ENCODE assay signal across 1 cellular context in the genomic region with DNA sequence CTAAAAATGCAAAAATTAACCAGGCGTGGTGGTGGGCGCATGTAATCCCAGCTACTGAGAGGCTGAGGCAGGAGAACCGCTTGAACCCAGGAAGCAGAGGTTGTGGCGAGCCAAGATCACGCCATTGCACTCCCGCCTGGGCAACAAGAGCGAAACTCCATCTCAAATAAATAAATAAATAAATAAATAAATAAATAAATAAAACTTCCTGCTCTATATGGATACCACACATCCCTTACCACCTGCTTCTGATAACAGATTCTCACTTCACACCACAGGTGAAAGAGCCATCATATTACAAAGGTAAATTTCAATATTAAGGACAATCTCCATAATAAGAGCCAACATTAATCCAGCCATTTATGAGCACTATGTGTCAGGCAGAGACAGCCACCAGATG.
A peak's percentile ranks its signal among the peaks of the same experiment; 100 is the strongest.
TF ChIP-seq lines count a peak whose summit lies in the region.

No MANE protein-coding gene starts in this region.

TF ChIP-seq in HEK293, 187 proteins besides CTCF, POLR2A, EP300 and RAD21 (continued from another document and continues in another):
- TF ChIP-seq, protein P1, sequence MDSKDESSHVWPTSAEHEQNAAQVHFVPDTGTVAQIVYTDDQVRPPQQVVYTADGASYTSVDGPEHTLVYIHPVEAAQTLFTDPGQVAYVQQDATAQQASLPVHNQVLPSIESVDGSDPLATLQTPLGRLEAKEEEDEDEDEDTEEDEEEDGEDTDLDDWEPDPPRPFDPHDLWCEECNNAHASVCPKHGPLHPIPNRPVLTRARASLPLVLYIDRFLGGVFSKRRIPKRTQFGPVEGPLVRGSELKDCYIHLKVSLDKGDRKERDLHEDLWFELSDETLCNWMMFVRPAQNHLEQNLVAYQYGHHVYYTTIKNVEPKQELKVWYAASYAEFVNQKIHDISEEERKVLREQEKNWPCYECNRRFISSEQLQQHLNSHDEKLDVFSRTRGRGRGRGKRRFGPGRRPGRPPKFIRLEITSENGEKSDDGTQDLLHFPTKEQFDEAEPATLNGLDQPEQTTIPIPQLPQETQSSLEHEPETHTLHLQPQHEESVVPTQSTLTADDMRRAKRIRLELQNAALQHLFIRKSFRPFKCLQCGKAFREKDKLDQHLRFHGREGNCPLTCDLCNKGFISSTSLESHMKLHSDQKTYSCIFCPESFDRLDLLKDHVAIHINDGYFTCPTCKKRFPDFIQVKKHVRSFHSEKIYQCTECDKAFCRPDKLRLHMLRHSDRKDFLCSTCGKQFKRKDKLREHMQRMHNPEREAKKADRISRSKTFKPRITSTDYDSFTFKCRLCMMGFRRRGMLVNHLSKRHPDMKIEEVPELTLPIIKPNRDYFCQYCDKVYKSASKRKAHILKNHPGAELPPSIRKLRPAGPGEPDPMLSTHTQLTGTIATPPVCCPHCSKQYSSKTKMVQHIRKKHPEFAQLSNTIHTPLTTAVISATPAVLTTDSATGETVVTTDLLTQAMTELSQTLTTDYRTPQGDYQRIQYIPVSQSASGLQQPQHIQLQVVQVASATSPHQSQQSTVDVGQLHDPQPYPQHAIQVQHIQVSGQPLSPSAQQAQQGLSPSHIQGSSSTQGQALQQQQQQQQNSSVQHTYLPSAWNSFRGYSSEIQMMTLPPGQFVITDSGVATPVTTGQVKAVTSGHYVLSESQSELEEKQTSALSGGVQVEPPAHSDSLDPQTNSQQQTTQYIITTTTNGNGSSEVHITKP (tag by site-specific recombination; IDR thresholded peaks at IDR 0.05): no peak
- TF ChIP-seq ZNF670 (tag by site-specific recombination; IDR thresholded peaks at IDR 0.05; ENCODE audit: low read depth): no peak
- no peak for TF ChIP-seq BCL11B (tag by site-specific recombination; IDR thresholded peaks at IDR 0.05; ENCODE audit: low read depth)
- no peak for TF ChIP-seq ZNF521 (tag by site-specific recombination; IDR thresholded peaks at IDR 0.05)
- TF ChIP-seq, protein P2, sequence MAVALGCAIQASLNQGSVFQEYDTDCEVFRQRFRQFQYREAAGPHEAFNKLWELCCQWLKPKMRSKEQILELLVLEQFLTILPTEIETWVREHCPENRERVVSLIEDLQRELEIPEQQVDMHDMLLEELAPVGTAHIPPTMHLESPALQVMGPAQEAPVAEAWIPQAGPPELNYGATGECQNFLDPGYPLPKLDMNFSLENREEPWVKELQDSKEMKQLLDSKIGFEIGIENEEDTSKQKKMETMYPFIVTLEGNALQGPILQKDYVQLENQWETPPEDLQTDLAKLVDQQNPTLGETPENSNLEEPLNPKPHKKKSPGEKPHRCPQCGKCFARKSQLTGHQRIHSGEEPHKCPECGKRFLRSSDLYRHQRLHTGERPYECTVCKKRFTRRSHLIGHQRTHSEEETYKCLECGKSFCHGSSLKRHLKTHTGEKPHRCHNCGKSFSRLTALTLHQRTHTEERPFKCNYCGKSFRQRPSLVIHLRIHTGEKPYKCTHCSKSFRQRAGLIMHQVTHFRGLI (tag by site-specific recombination; IDR thresholded peaks at IDR 0.05): no peak
- peak; percentile 54; the same call in 1 of the 2 replicates for TF ChIP-seq ZNF560 (tag by site-specific recombination; IDR thresholded peaks at IDR 0.05; ENCODE audit: borderline replicate concordance)
- no peak for TF ChIP-seq ZNF777 (tag by site-specific recombination; IDR thresholded peaks at IDR 0.05; ENCODE audit: borderline replicate concordance)
- TF ChIP-seq, protein P3, sequence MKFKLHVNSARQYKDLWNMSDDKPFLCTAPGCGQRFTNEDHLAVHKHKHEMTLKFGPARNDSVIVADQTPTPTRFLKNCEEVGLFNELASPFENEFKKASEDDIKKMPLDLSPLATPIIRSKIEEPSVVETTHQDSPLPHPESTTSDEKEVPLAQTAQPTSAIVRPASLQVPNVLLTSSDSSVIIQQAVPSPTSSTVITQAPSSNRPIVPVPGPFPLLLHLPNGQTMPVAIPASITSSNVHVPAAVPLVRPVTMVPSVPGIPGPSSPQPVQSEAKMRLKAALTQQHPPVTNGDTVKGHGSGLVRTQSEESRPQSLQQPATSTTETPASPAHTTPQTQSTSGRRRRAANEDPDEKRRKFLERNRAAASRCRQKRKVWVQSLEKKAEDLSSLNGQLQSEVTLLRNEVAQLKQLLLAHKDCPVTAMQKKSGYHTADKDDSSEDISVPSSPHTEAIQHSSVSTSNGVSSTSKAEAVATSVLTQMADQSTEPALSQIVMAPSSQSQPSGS (tag by site-specific recombination; IDR thresholded peaks at IDR 0.05; ENCODE audit: low read depth): no peak
- no peak for TF ChIP-seq GLIS2 (tag by site-specific recombination; IDR thresholded peaks at IDR 0.05)
- TF ChIP-seq, protein P4, sequence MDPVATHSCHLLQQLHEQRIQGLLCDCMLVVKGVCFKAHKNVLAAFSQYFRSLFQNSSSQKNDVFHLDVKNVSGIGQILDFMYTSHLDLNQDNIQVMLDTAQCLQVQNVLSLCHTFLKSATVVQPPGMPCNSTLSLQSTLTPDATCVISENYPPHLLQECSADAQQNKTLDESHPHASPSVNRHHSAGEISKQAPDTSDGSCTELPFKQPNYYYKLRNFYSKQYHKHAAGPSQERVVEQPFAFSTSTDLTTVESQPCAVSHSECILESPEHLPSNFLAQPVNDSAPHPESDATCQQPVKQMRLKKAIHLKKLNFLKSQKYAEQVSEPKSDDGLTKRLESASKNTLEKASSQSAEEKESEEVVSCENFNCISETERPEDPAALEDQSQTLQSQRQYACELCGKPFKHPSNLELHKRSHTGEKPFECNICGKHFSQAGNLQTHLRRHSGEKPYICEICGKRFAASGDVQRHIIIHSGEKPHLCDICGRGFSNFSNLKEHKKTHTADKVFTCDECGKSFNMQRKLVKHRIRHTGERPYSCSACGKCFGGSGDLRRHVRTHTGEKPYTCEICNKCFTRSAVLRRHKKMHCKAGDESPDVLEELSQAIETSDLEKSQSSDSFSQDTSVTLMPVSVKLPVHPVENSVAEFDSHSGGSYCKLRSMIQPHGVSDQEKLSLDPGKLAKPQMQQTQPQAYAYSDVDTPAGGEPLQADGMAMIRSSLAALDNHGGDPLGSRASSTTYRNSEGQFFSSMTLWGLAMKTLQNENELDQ (tag by site-specific recombination; IDR thresholded peaks at IDR 0.05; ENCODE audit: low read depth): no peak
- peak; percentile 67; the same call in 1 of the 2 replicates for TF ChIP-seq ZNF140 (tag by site-specific recombination; IDR thresholded peaks at IDR 0.05)
- TF ChIP-seq ZNF529 (tag by site-specific recombination; IDR thresholded peaks at IDR 0.05; ENCODE audit: insufficient replicate concordance): peak; percentile 30
- TF ChIP-seq ZNF292 (tag by site-specific recombination; IDR thresholded peaks at IDR 0.05; ENCODE audit: borderline replicate concordance, low read depth): 0 out of 2 replicates have a peak, but pooled peaks have one; percentile 49
- TF ChIP-seq, protein P5, sequence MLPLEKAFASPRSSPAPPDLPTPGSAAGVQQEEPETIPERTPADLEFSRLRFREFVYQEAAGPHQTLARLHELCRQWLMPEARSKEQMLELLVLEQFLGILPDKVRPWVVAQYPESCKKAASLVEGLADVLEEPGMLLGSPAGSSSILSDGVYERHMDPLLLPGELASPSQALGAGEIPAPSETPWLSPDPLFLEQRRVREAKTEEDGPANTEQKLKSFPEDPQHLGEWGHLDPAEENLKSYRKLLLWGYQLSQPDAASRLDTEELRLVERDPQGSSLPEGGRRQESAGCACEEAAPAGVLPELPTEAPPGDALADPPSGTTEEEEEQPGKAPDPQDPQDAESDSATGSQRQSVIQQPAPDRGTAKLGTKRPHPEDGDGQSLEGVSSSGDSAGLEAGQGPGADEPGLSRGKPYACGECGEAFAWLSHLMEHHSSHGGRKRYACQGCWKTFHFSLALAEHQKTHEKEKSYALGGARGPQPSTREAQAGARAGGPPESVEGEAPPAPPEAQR (tag by site-specific recombination; IDR thresholded peaks at IDR 0.05): no peak
- no peak for TF ChIP-seq ZNF768 (tag by site-specific recombination; IDR thresholded peaks at IDR 0.05)
- TF ChIP-seq ZNF785 (tag by site-specific recombination; IDR thresholded peaks at IDR 0.05): no peak
- TF ChIP-seq ZNF433 (tag by site-specific recombination; IDR thresholded peaks at IDR 0.05; ENCODE audit: low read depth): peak; percentile 66; the same call in 1 of the 2 replicates
- peak; percentile 77 for TF ChIP-seq ZNF555 (tag by site-specific recombination; conservative IDR thresholded peaks at IDR 0.05)
- TF ChIP-seq, protein P6, sequence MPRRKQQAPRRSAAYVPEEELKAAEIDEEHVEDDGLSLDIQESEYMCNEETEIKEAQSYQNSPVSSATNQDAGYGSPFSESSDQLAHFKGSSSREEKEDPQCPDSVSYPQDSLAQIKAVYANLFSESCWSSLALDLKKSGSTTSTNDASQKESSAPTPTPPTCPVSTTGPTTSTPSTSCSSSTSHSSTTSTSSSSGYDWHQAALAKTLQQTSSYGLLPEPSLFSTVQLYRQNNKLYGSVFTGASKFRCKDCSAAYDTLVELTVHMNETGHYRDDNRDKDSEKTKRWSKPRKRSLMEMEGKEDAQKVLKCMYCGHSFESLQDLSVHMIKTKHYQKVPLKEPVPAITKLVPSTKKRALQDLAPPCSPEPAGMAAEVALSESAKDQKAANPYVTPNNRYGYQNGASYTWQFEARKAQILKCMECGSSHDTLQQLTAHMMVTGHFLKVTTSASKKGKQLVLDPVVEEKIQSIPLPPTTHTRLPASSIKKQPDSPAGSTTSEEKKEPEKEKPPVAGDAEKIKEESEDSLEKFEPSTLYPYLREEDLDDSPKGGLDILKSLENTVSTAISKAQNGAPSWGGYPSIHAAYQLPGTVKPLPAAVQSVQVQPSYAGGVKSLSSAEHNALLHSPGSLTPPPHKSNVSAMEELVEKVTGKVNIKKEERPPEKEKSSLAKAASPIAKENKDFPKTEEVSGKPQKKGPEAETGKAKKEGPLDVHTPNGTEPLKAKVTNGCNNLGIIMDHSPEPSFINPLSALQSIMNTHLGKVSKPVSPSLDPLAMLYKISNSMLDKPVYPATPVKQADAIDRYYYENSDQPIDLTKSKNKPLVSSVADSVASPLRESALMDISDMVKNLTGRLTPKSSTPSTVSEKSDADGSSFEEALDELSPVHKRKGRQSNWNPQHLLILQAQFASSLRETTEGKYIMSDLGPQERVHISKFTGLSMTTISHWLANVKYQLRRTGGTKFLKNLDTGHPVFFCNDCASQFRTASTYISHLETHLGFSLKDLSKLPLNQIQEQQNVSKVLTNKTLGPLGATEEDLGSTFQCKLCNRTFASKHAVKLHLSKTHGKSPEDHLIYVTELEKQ (tag by site-specific recombination; IDR thresholded peaks at IDR 0.05; ENCODE audit: borderline replicate concordance): peak; percentile 29; the same call in 1 of the 2 replicates
- TF ChIP-seq ZNF510 (tag by site-specific recombination; IDR thresholded peaks at IDR 0.05; ENCODE audit: insufficient replicate concordance): no peak
- TF ChIP-seq, protein P7, sequence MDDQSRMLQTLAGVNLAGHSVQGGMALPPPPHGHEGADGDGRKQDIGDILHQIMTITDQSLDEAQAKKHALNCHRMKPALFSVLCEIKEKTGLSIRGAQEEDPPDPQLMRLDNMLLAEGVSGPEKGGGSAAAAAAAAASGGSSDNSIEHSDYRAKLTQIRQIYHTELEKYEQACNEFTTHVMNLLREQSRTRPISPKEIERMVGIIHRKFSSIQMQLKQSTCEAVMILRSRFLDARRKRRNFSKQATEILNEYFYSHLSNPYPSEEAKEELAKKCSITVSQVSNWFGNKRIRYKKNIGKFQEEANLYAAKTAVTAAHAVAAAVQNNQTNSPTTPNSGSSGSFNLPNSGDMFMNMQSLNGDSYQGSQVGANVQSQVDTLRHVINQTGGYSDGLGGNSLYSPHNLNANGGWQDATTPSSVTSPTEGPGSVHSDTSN (CRISPR knock-in tag; IDR thresholded peaks at IDR 0.05): no peak
- no peak for TF ChIP-seq IKZF3 (tag by site-specific recombination; IDR thresholded peaks at IDR 0.05)
- TF ChIP-seq, protein P8, sequence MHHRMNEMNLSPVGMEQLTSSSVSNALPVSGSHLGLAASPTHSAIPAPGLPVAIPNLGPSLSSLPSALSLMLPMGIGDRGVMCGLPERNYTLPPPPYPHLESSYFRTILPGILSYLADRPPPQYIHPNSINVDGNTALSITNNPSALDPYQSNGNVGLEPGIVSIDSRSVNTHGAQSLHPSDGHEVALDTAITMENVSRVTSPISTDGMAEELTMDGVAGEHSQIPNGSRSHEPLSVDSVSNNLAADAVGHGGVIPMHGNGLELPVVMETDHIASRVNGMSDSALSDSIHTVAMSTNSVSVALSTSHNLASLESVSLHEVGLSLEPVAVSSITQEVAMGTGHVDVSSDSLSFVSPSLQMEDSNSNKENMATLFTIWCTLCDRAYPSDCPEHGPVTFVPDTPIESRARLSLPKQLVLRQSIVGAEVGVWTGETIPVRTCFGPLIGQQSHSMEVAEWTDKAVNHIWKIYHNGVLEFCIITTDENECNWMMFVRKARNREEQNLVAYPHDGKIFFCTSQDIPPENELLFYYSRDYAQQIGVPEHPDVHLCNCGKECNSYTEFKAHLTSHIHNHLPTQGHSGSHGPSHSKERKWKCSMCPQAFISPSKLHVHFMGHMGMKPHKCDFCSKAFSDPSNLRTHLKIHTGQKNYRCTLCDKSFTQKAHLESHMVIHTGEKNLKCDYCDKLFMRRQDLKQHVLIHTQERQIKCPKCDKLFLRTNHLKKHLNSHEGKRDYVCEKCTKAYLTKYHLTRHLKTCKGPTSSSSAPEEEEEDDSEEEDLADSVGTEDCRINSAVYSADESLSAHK (tag by site-specific recombination; IDR thresholded peaks at IDR 0.05): no peak
- no peak for TF ChIP-seq SALL2 (tag by site-specific recombination; IDR thresholded peaks at IDR 0.05; ENCODE audit: borderline replicate concordance)
- no peak for TF ChIP-seq ZIC2 (tag by site-specific recombination; IDR thresholded peaks at IDR 0.05)
- no peak for TF ChIP-seq ZFP37 (tag by site-specific recombination; IDR thresholded peaks at IDR 0.05)
- TF ChIP-seq ZNF600 (tag by site-specific recombination; IDR thresholded peaks at IDR 0.05): no peak
- peak; percentile 49; the same call in 1 of the 2 replicates for TF ChIP-seq ZBTB8A (tag by site-specific recombination; IDR thresholded peaks at IDR 0.05)
- TF ChIP-seq, protein P9, sequence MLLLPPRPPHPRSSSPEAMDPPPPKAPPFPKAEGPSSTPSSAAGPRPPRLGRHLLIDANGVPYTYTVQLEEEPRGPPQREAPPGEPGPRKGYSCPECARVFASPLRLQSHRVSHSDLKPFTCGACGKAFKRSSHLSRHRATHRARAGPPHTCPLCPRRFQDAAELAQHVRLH (tag by site-specific recombination; IDR thresholded peaks at IDR 0.05): 0 out of 2 replicates have a peak, but pooled peaks have one; percentile 28
- TF ChIP-seq TRIM28 (IDR thresholded peaks at IDR 0.05; ENCODE audit: borderline replicate concordance, low read length): no peak
- no peak for TF ChIP-seq ZNF701 (tag by site-specific recombination; IDR thresholded peaks at IDR 0.05)
- TF ChIP-seq, protein P10, sequence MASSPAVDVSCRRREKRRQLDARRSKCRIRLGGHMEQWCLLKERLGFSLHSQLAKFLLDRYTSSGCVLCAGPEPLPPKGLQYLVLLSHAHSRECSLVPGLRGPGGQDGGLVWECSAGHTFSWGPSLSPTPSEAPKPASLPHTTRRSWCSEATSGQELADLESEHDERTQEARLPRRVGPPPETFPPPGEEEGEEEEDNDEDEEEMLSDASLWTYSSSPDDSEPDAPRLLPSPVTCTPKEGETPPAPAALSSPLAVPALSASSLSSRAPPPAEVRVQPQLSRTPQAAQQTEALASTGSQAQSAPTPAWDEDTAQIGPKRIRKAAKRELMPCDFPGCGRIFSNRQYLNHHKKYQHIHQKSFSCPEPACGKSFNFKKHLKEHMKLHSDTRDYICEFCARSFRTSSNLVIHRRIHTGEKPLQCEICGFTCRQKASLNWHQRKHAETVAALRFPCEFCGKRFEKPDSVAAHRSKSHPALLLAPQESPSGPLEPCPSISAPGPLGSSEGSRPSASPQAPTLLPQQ (tag by site-specific recombination; IDR thresholded peaks at IDR 0.05): no peak
- TF ChIP-seq BCL11A (tag by site-specific recombination; IDR thresholded peaks at IDR 0.05; ENCODE audit: low read depth): no peak
- TF ChIP-seq ZNF366 (tag by site-specific recombination; conservative IDR thresholded peaks at IDR 0.05): no peak
- TF ChIP-seq ZNF175 (tag by site-specific recombination; IDR thresholded peaks at IDR 0.05): no peak
- no peak for TF ChIP-seq WT1 (tag by site-specific recombination; IDR thresholded peaks at IDR 0.05)
